22 cellular contexts compared by ENCODE assay signal in the genomic region with DNA sequence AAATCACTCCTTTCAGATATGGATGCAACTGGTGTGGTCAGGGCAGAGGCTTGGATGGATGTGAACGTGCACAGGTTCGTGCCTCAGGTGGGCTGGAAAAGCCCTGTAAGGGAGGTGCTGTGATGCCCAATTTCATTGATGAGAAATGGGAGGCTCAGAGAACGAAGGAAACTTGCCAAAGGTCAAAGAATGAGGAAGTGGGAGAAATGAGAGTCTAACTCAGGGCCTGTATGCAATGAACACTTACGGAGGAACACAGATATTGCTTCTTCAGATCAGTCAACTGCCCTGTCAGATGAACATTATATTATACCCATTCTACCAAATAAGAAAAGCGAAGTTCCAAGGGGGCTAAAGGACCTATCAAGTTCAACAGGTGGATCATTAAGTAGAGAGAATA.
"Had no signal": no experiment of that assay in that cellular context is flagged by ENCODE, and none has a peak within 500 bp of the region (broad histone marks: within the 10 kb centered on the region; RNA-seq: fewer than 3 reads in every experiment).

No MANE protein-coding gene starts in this region.

- H3K27ac Mint-ChIP-seq: activated CD4-positive, alpha-beta memory T cell treated with anti-CD3 and anti-CD28 coated beads for 36 hours; activated naive CD8-positive, alpha-beta T cell treated with anti-CD3 and anti-CD28 coated beads, Interleukin-2, amount 50 U/mL, for 24 hours; brain; T-helper 2 cell treated with Interferon-gamma antibody and Interleukin-4, amounts not matched to agents 5 μg/mL and 100 μg/mL, for 36 hours had no signal

- H3K4me1 ChIP-seq: prostate gland had no signal

- H3K27me3 Mint-ChIP-seq: activated naive CD8-positive, alpha-beta T cell treated with anti-CD3 and anti-CD28 coated beads, Interleukin-2, amount 50 U/mL, for 24 hours; brain; natural killer cell treated with Interleukin-12 subunit alpha and Interleukin-12 subunit beta and Interleukin-15 and Interleukin-18, amount 100 ng/mL, for 72 hours had no signal

- H3K27ac ChIP-seq: epithelial cell of prostate, gastroesophageal sphincter, ovary, prostate gland, spleen had no signal

- H3K9me3 ChIP-seq: gastroesophageal sphincter, ovary, prostate gland, spleen had no signal

- H3K4me3 Mint-ChIP-seq: activated CD4-positive, alpha-beta memory T cell treated with anti-CD3 and anti-CD28 coated beads for 36 hours; activated naive CD8-positive, alpha-beta T cell treated with anti-CD3 and anti-CD28 coated beads, Interleukin-2, amount 50 U/mL, for 24 hours; brain; natural killer cell treated with Interleukin-12 subunit alpha and Interleukin-12 subunit beta and Interleukin-15 and Interleukin-18, amount 100 ng/mL, for 72 hours; T-helper 2 cell treated with Interferon-gamma antibody and Interleukin-4, amounts not matched to agents 5 μg/mL and 100 μg/mL, for 36 hours had no signal

- H3K4me3 ChIP-seq: gastroesophageal sphincter, ovary, prostate gland, spleen had no signal

- H3K9me3 Mint-ChIP-seq: activated CD4-positive, alpha-beta memory T cell treated with anti-CD3 and anti-CD28 coated beads for 36 hours; activated naive CD8-positive, alpha-beta T cell treated with anti-CD3 and anti-CD28 coated beads, Interleukin-2, amount 50 U/mL, for 24 hours; brain; natural killer cell treated with Interleukin-12 subunit alpha and Interleukin-12 subunit beta and Interleukin-15 and Interleukin-18, amount 100 ng/mL, for 72 hours; T-helper 2 cell treated with Interferon-gamma antibody and Interleukin-4, amounts not matched to agents 5 μg/mL and 100 μg/mL, for 36 hours had no signal

- H3K36me3 Mint-ChIP-seq: activated CD4-positive, alpha-beta memory T cell treated with anti-CD3 and anti-CD28 coated beads for 36 hours; brain; natural killer cell treated with Interleukin-12 subunit alpha and Interleukin-12 subunit beta and Interleukin-15 and Interleukin-18, amount 100 ng/mL, for 72 hours had no signal

- DNase-seq: activated CD4-positive, alpha-beta memory T cell treated with anti-CD3 and anti-CD28 coated beads for 36 hours; activated CD4-positive, alpha-beta T cell treated with anti-CD3 and anti-CD28 coated beads for 4 hours; activated CD4-positive, CD25-positive, alpha-beta regulatory T cell; activated naive CD4-positive, alpha-beta T cell treated with Interleukin-2 at 50 U/mL for 16 hours; activated naive CD8-positive, alpha-beta T cell treated with anti-CD3 and anti-CD28 coated beads, Interleukin-2, amount 50 U/mL, for 24 hours; activated T-cell treated with anti-CD3 and anti-CD28 coated beads, Interleukin-2, amount 50 U/mL, for 48 hours; anterior cingulate cortex; head of caudate nucleus; hypothalamus; left ventricle myocardium superior; mammary epithelial cell; midbrain; ovary; spleen; stimulated activated CD4-positive, alpha-beta T cell treated with anti-CD3 and anti-CD28 coated beads, Interleukin-4, amount 100 ng/mL, for 1 hour; stimulated activated naive CD8-positive, alpha-beta T cell treated with anti-CD3 and anti-CD28 coated beads, Interleukin-15, Interleukin-2, amounts not matched to agents 100 U/mL and 50 U/mL, for 24 hours had no signal

- H3K36me3 ChIP-seq: gastroesophageal sphincter, ovary, prostate gland, spleen had no signal

- ATAC-seq: activated naive CD8-positive, alpha-beta T cell treated with anti-CD3 and anti-CD28 coated beads, Interleukin-2, amount 50 U/mL, for 24 hours; gastroesophageal sphincter; left ventricle myocardium superior; natural killer cell treated with Interleukin-12 subunit alpha and Interleukin-12 subunit beta and Interleukin-15 and Interleukin-18, amount 100 ng/mL, for 72 hours; stimulated activated naive CD8-positive, alpha-beta T cell treated with anti-CD3 and anti-CD28 coated beads, Interleukin-15, Interleukin-2, amounts not matched to agents 100 U/mL and 50 U/mL, for 24 hours had no signal

- H3K27me3 ChIP-seq: gastroesophageal sphincter, ovary, spleen had no signal
